In genomic region chr17:5877366-5877765, GRCh38 we compare ENCODE assay signal across 31 cellular contexts.
"Had no signal": no experiment of that assay in that cellular context is flagged by ENCODE, and none has a peak within 500 bp of the region (broad histone marks: within the 10 kb centered on the region; RNA-seq: fewer than 3 reads in every experiment).

No MANE protein-coding gene starts in this region.

- H3K4me3 Mint-ChIP-seq: activated CD4-positive, alpha-beta memory T cell treated with anti-CD3 and anti-CD28 coated beads for 36 hours; activated CD4-positive, alpha-beta T cell treated with anti-CD3 and anti-CD28 coated beads for 36 hours; activated CD4-positive, alpha-beta T cell treated with anti-CD3 and anti-CD28 coated beads, Interleukin-2, amount 10 ng/mL, durations not matched to agents 24 days and 14 days; activated CD8-positive, alpha-beta memory T cell treated with anti-CD3 and anti-CD28 coated beads, Interleukin-2, amount 10 ng/mL, durations not matched to agents 7 days and 5 days; activated CD8-positive, alpha-beta T cell treated with anti-CD3 and anti-CD28 coated beads, Interleukin-2, amount 10 ng/mL, durations not matched to agents 7 days and 5 days; activated naive CD4-positive, alpha-beta T cell treated with anti-CD3 and anti-CD28 coated beads, Interleukin-2, amount 10 ng/mL, durations not matched to agents 7 days and 5 days; activated naive CD8-positive, alpha-beta T cell treated with anti-CD3 and anti-CD28 coated beads, Interleukin-2, amount 10 ng/mL, durations not matched to agents 7 days and 5 days; activated T-helper 1 cell treated with anti-CD3 and anti-CD28 coated beads, Interleukin-12 subunit alpha, Interleukin-12 subunit beta, Interleukin-2, Interleukin-4 antibody, amounts not matched to agents 30 ng/mL and 10 ng/mL and 1 ng/mL, durations not matched to agents 14 hours and 24 hours and 36 hours; brain; central memory CD8-positive, alpha-beta T cell; T-helper 17 cell; T-helper 2 cell treated with Interferon-gamma antibody and Interleukin-4, amounts not matched to agents 5 μg/mL and 100 μg/mL, for 36 hours had no signal

- H3K27ac Mint-ChIP-seq: activated CD4-positive, alpha-beta memory T cell treated with anti-CD3 and anti-CD28 coated beads for 36 hours; activated CD4-positive, alpha-beta T cell treated with anti-CD3 and anti-CD28 coated beads for 36 hours; activated CD4-positive, alpha-beta T cell treated with anti-CD3 and anti-CD28 coated beads, Interleukin-2, amount 10 ng/mL, durations not matched to agents 24 days and 14 days; activated CD8-positive, alpha-beta memory T cell treated with anti-CD3 and anti-CD28 coated beads, Interleukin-2, amount 10 ng/mL, durations not matched to agents 7 days and 5 days; activated CD8-positive, alpha-beta T cell treated with anti-CD3 and anti-CD28 coated beads, Interleukin-2, amount 10 ng/mL, durations not matched to agents 7 days and 5 days; activated naive CD4-positive, alpha-beta T cell treated with anti-CD3 and anti-CD28 coated beads, Interleukin-2, amount 10 ng/mL, durations not matched to agents 7 days and 5 days; activated naive CD4-positive, alpha-beta T cell treated with anti-CD3 and anti-CD28 coated beads, Interleukin-2, amount 50 U/mL, for 72 hours; activated naive CD8-positive, alpha-beta T cell treated with anti-CD3 and anti-CD28 coated beads, Interleukin-2, amount 10 ng/mL, durations not matched to agents 7 days and 5 days; activated T-helper 1 cell treated with anti-CD3 and anti-CD28 coated beads, Interleukin-12 subunit alpha, Interleukin-12 subunit beta, Interleukin-2, Interleukin-4 antibody, amounts not matched to agents 30 ng/mL and 10 ng/mL and 1 ng/mL, durations not matched to agents 14 hours and 24 hours and 36 hours; activated T-helper 2 cell treated with anti-CD3 and anti-CD28 coated beads, Interferon-gamma antibody, Interleukin-2, Interleukin-4, amounts not matched to agents 10 μg/mL and 5 μg/mL and 100 μg/mL, durations not matched to agents 14 hours and 24 hours and 36 hours; T-helper 17 cell; T-helper 2 cell treated with Interferon-gamma antibody and Interleukin-4, amounts not matched to agents 5 μg/mL and 100 μg/mL, for 36 hours had no signal

- H3K4me1 ChIP-seq: ascending aorta, breast epithelium, esophagus squamous epithelium had no signal

- H3K4me1 Mint-ChIP-seq: activated CD4-positive, alpha-beta T cell treated with anti-CD3 and anti-CD28 coated beads for 36 hours; activated CD4-positive, alpha-beta T cell treated with anti-CD3 and anti-CD28 coated beads, Interleukin-2, amount 10 ng/mL, durations not matched to agents 24 days and 14 days; activated CD8-positive, alpha-beta memory T cell treated with anti-CD3 and anti-CD28 coated beads, Interleukin-2, amount 10 ng/mL, durations not matched to agents 7 days and 5 days; activated naive CD4-positive, alpha-beta T cell treated with anti-CD3 and anti-CD28 coated beads, Interleukin-2, amount 10 ng/mL, durations not matched to agents 7 days and 5 days; activated naive CD8-positive, alpha-beta T cell treated with anti-CD3 and anti-CD28 coated beads, Interleukin-2, amount 10 ng/mL, durations not matched to agents 7 days and 5 days; central memory CD8-positive, alpha-beta T cell had no signal

- H3K9me3 ChIP-seq: ascending aorta, breast epithelium, esophagus squamous epithelium, gastroesophageal sphincter had no signal

- DNase-seq: activated CD4-positive, alpha-beta memory T cell treated with anti-CD3 and anti-CD28 coated beads for 36 hours; activated CD4-positive, alpha-beta T cell treated with anti-CD3 and anti-CD28 coated beads for 36 hours; activated CD4-positive, alpha-beta T cell treated with anti-CD3 and anti-CD28 coated beads, Interleukin-2, amount 10 ng/mL, durations not matched to agents 24 days and 14 days; activated CD4-positive, CD25-positive, alpha-beta regulatory T cell; activated CD4-positive, CD25-positive, alpha-beta regulatory T cell treated with anti-CD3 and anti-CD28 coated beads, Interleukin-2, amount 50 U/mL, for 72 hours; activated CD8-positive, alpha-beta memory T cell treated with anti-CD3 and anti-CD28 coated beads, Interleukin-2, amount 10 ng/mL, durations not matched to agents 7 days and 5 days; activated CD8-positive, alpha-beta memory T cell treated with anti-CD3 and anti-CD28 coated beads, Interleukin-2, amount 50 U/mL, for 4 hours; activated CD8-positive, alpha-beta T cell treated with anti-CD3 and anti-CD28 coated beads, Interleukin-2, amount 10 ng/mL, durations not matched to agents 7 days and 5 days; activated effector memory CD4-positive, alpha-beta T cell treated with anti-CD3 and anti-CD28 coated beads, Interleukin-2, amount 50 U/mL, for 16 hours; activated naive CD4-positive, alpha-beta T cell treated with anti-CD3 and anti-CD28 coated beads, Interleukin-2, amount 10 ng/mL, durations not matched to agents 7 days and 5 days; activated naive CD8-positive, alpha-beta T cell treated with anti-CD3 and anti-CD28 coated beads, Interleukin-2, amount 10 ng/mL, durations not matched to agents 7 days and 5 days; activated T-cell treated with anti-CD3 and anti-CD28 coated beads, Interleukin-2, amount 50 U/mL, for 1 hour; activated T-cell treated with anti-CD3 and anti-CD28 coated beads, Interleukin-2, amount 50 U/mL, for 48 hours; cortex of kidney; dermis blood vessel endothelial cell; effector CD8-positive, alpha-beta T cell; esophagus squamous epithelium; foreskin melanocyte; T-helper 1 cell; T-helper 17 cell had no signal

- H3K36me3 Mint-ChIP-seq: activated CD4-positive, alpha-beta memory T cell treated with anti-CD3 and anti-CD28 coated beads for 36 hours; activated CD8-positive, alpha-beta memory T cell treated with anti-CD3 and anti-CD28 coated beads, Interleukin-2, amount 10 ng/mL, durations not matched to agents 7 days and 5 days; activated naive CD4-positive, alpha-beta T cell treated with anti-CD3 and anti-CD28 coated beads, Interleukin-2, amount 10 ng/mL, durations not matched to agents 7 days and 5 days; activated naive CD4-positive, alpha-beta T cell treated with anti-CD3 and anti-CD28 coated beads, Interleukin-2, amount 50 U/mL, for 72 hours; activated naive CD8-positive, alpha-beta T cell treated with anti-CD3 and anti-CD28 coated beads, Interleukin-2, amount 10 ng/mL, durations not matched to agents 7 days and 5 days; brain had no signal

- H3K27ac ChIP-seq: ascending aorta, breast epithelium, cardiac muscle cell, epithelial cell of prostate, esophagus squamous epithelium, gastroesophageal sphincter had no signal

- H3K27me3 ChIP-seq: ascending aorta, breast epithelium, cardiac muscle cell had no signal

- H3K9me3 Mint-ChIP-seq: activated CD4-positive, alpha-beta memory T cell treated with anti-CD3 and anti-CD28 coated beads for 36 hours; activated CD4-positive, alpha-beta T cell treated with anti-CD3 and anti-CD28 coated beads, Interleukin-2, amount 10 ng/mL, durations not matched to agents 24 days and 14 days; activated naive CD4-positive, alpha-beta T cell treated with anti-CD3 and anti-CD28 coated beads, Interleukin-2, amount 10 ng/mL, durations not matched to agents 7 days and 5 days; activated naive CD4-positive, alpha-beta T cell treated with anti-CD3 and anti-CD28 coated beads, Interleukin-2, amount 50 U/mL, for 72 hours; activated naive CD8-positive, alpha-beta T cell treated with anti-CD3 and anti-CD28 coated beads, Interleukin-2, amount 10 ng/mL, durations not matched to agents 7 days and 5 days; activated T-helper 1 cell treated with anti-CD3 and anti-CD28 coated beads, Interleukin-12 subunit alpha, Interleukin-12 subunit beta, Interleukin-2, Interleukin-4 antibody, amounts not matched to agents 30 ng/mL and 10 ng/mL and 1 ng/mL, durations not matched to agents 14 hours and 24 hours and 36 hours; activated T-helper 2 cell treated with anti-CD3 and anti-CD28 coated beads, Interferon-gamma antibody, Interleukin-2, Interleukin-4, amounts not matched to agents 10 μg/mL and 5 μg/mL and 100 μg/mL, durations not matched to agents 14 hours and 24 hours and 36 hours; brain; central memory CD8-positive, alpha-beta T cell; T-helper 2 cell treated with Interferon-gamma antibody and Interleukin-4, amounts not matched to agents 5 μg/mL and 100 μg/mL, for 36 hours had no signal
